ENCODE assay signal across 8 cellular contexts in genomic region chr2:173964565-173965371, GRCh38. TPM values are rescaled to one million over a fixed set of nuclear protein-coding genes. Genes with fewer than 3 reads are reported as not detected.
A peak's percentile ranks its signal among the peaks of the same experiment; 100 is the strongest.
DNase-seq lines count a peak whose midpoint lies in the region; ATAC-seq and TF ChIP-seq lines count a peak whose summit lies in the region.

No MANE protein-coding gene starts in this region.

- peaks cover 36% of the 10 kb centered on the region for H3K36me3 Mint-ChIP-seq in activated CD4-positive, alpha-beta T cell treated with anti-CD3 and anti-CD28 coated beads, Interleukin-2, amount 10 ng/mL, durations not matched to agents 7 days and 5 days (ENCODE audit: low read depth)

- H3K9me3 Mint-ChIP-seq in activated CD4-positive, alpha-beta T cell treated with anti-CD3 and anti-CD28 coated beads, Interleukin-2, amount 10 ng/mL, durations not matched to agents 7 days and 5 days: peaks cover 7% of the 10 kb centered on the region

- ATAC-seq in HG03039 (IDR thresholded peaks at IDR 0.05; ENCODE audit: unreplicated experiment): peak; percentile 22
- peak; percentile 73 for ATAC-seq in left lobe of liver

- DNase-seq in NCI-H1417 (lab: John Stamatoyannopoulos, UW): peak; percentile 48 to 74 (median 51)
- no peak for DNase-seq in NCI-H1417 treated with DMSO at 0.1 percent for 48 hours (lab: John Stamatoyannopoulos, UW)
- peak; percentile 99 for DNase-seq in NCI-H510A (lab: John Stamatoyannopoulos, UW)
- DNase-seq in activated CD4-positive, alpha-beta T cell treated with anti-CD3 and anti-CD28 coated beads, Interleukin-2, amount 10 ng/mL, durations not matched to agents 7 days and 5 days: peak; percentile 92
- DNase-seq in coronary artery (ENCODE audit: low spot score): peak; percentile 90
- DNase-seq in left lobe of liver (ENCODE audit: low spot score): peak; percentile 86
- peak; percentile 69 to 71 for DNase-seq in stimulated activated CD4-positive, alpha-beta T cell treated with anti-CD3 and anti-CD28 coated beads, Interleukin-2, amount 100 ng/mL, for 48 hours

- no peaks in the 10 kb centered on the region for H3K27me3 Mint-ChIP-seq in activated CD4-positive, alpha-beta T cell treated with anti-CD3 and anti-CD28 coated beads, Interleukin-2, amount 10 ng/mL, durations not matched to agents 7 days and 5 days

- POLR2A ChIA-PET in activated CD4-positive, alpha-beta T cell treated with anti-CD3 and anti-CD28 coated beads, Interleukin-2, amount 10 ng/mL, durations not matched to agents 7 days and 5 days (lab: Charles Lee): no interaction called here

- peaks cover 38% of the 10 kb centered on the region for H3K4me1 Mint-ChIP-seq in activated CD4-positive, alpha-beta T cell treated with anti-CD3 and anti-CD28 coated beads, Interleukin-2, amount 10 ng/mL, durations not matched to agents 7 days and 5 days

- CTCF ChIA-PET in activated CD4-positive, alpha-beta T cell treated with anti-CD3 and anti-CD28 coated beads, Interleukin-2, amount 10 ng/mL, durations not matched to agents 7 days and 5 days (lab: Charles Lee): no interaction called here

- H3K27ac ChIP-seq in coronary artery: peak overlapping the region; percentile 94 to 100

- peak overlapping the region; percentile 87 for H3K4me3 Mint-ChIP-seq in activated CD4-positive, alpha-beta T cell treated with anti-CD3 and anti-CD28 coated beads, Interleukin-2, amount 10 ng/mL, durations not matched to agents 7 days and 5 days

- no peak for TF ChIP-seq CTCF in coronary artery (IDR thresholded peaks at IDR 0.05)

- H3K27ac Mint-ChIP-seq in activated CD4-positive, alpha-beta T cell treated with anti-CD3 and anti-CD28 coated beads, Interleukin-2, amount 10 ng/mL, durations not matched to agents 7 days and 5 days: peak overlapping the region; percentile 100

- peak overlapping the region; percentile 99 for H3K4me3 ChIP-seq in coronary artery

RNA-seq across cellular contexts. Expression of gene SP3, which starts 0.4 kb away (rescaled TPM):
- total RNA-seq in activated CD4-positive, alpha-beta T cell treated with anti-CD3 and anti-CD28 coated beads, Interleukin-2, amount 10 ng/mL, durations not matched to agents 7 days and 5 days: 100 to 1,000 TPM; 105 to 109 TPM
- 31.7 TPM for total RNA-seq in left lobe of liver
